12 cellular contexts compared by ENCODE assay signal in genomic region chr5:142446131-142446959, GRCh38.
DNase-seq lines count a peak whose midpoint lies in the region; ATAC-seq, FAIRE-seq and TF ChIP-seq lines count a peak whose summit lies in the region.
"Had no signal": no experiment of that assay in that cellular context is flagged by ENCODE, and none has a peak within 500 bp of the region (broad histone marks: within the 10 kb centered on the region; RNA-seq: fewer than 3 reads in every experiment).

No MANE protein-coding gene starts in this region.

- no peak overlapping the region for H3K9ac ChIP-seq in H1 (replicated peaks in 1 of 4; ENCODE audit: extremely low read depth in 1 of 4, low read depth in 3 of 4, low read length in 3 of 4)
- H3K9ac ChIP-seq: BLaER1 had no signal

- no peak overlapping the region for H3K27ac ChIP-seq in H1 (ENCODE audit: low read depth, low read length)
- H3K27ac ChIP-seq in mesodermal cell (ENCODE audit: low read depth, low read length, severe bottlenecking) = peak overlapping the region; percentile 93
- H3K27ac ChIP-seq in CD8-positive, alpha-beta T cell (ENCODE audit: low read depth, low read length) = no peak overlapping the region
- H3K27ac ChIP-seq: BLaER1, neutrophil had no signal

- ATAC-seq in esophagus mucosa (no peak), HG03378 (IDR thresholded peaks at IDR 0.05; ENCODE audit: unreplicated experiment) (no peak)
- ATAC-seq in CD8-positive, alpha-beta T cell = no peak

- no peaks in the 10 kb centered on the region for H3K9me3 ChIP-seq in H1 (ENCODE audit: insufficient read depth in 2 of 2, low read depth in 1 of 2, low read length in 1 of 2)
- H3K9me3 ChIP-seq in mesodermal cell (ENCODE audit: control insufficient read depth, low read length) = peaks cover 13% of the 10 kb centered on the region
- H3K9me3 ChIP-seq in CD8-positive, alpha-beta T cell (ENCODE audit: low read length) = no peaks in the 10 kb centered on the region
- H3K9me3 ChIP-seq: neutrophil had no signal

- intact Hi-C loops in CD8-positive, alpha-beta T cell (cut with DNase I, micrococcal nuclease) = loop anchor here in 1 of 2 experiments (10.0 kb wide), 1 partner anchor 292 kb away; no protein-coding TSS in a partner anchor

- H3K9me3 Mint-ChIP-seq in CD8-positive, alpha-beta T cell = peaks cover 15% of the 10 kb centered on the region

- H3K4me3 ChIP-seq in H1 (ENCODE audit: extremely low read depth in 1 of 4, insufficient read depth in 2 of 4, low read depth in 3 of 4, low read length in 4 of 4) = no peak overlapping the region
- no peak overlapping the region for H3K4me3 ChIP-seq in mesodermal cell (ENCODE audit: extremely low read depth, insufficient read depth, low read length, poor library complexity, severe bottlenecking)
- H3K4me3 ChIP-seq in CD8-positive, alpha-beta T cell (ENCODE audit: low read depth, low read length) = no peak overlapping the region
- H3K4me3 ChIP-seq: BLaER1 had no signal

- peaks cover 0 to 5% (median under 1%) of the 10 kb centered on the region in 4 experiments; a peak in 2 of 7 replicates for H3K4me1 ChIP-seq in H1 (replicated peaks in 1 of 4; ENCODE audit: control insufficient read depth in 3 of 4, insufficient read depth in 4 of 4, low read length in 3 of 4)
- H3K4me1 ChIP-seq in mesodermal cell (ENCODE audit: control insufficient read depth, insufficient read depth, low read length, poor library complexity, severe bottlenecking) = peaks cover 20% of the 10 kb centered on the region
- peaks cover 9% of the 10 kb centered on the region for H3K4me1 ChIP-seq in CD8-positive, alpha-beta T cell (ENCODE audit: insufficient read depth, low read length)

- TF ChIP-seq POLR2A in H1 (IDR thresholded peaks at IDR 0.05; ENCODE audit: control extremely low read depth in 1 of 2, low read depth in 2 of 2, low read length in 2 of 2) = no peak

- no peak overlapping the region for H4K5ac ChIP-seq in H1 (ENCODE audit: insufficient read length, low read depth, low read length)

- no peak overlapping the region for H2AK5ac ChIP-seq in H1 (ENCODE audit: low read depth, low read length)

- H4K20me1 ChIP-seq in H1 (replicated peaks in 1 of 2; ENCODE audit: control insufficient read depth in 1 of 2, insufficient read depth in 2 of 2, low read length in 2 of 2) = no peaks in the 10 kb centered on the region
- H4K20me1 ChIP-seq: BLaER1 had no signal

- no peak overlapping the region for H4K91ac ChIP-seq in H1 (replicated peaks; ENCODE audit: insufficient read length, low read length)

- TF ChIP-seq EP300 in H1 (IDR thresholded peaks at IDR 0.05; ENCODE audit: borderline replicate concordance in 1 of 2, low read depth in 2 of 2, low read length in 2 of 2) = no peak

- peaks cover 12% of the 10 kb centered on the region for H3K27me3 Mint-ChIP-seq in CD8-positive, alpha-beta T cell (ENCODE audit: low read depth)

- DNase-seq in AG08395 (ENCODE audit: low spot score) (peak; percentile 49), NCI-H226 (peak; percentile 86), H1 (ENCODE audit: low read depth in 1 of 2, low spot score in 2 of 2) (no peak)
- no peak for DNase-seq in activated CD8-positive, alpha-beta memory T cell treated with anti-CD3 and anti-CD28 coated beads, Interleukin-2, amount 50 U/mL, for 4 hours
- no peak for DNase-seq in CD8-positive, alpha-beta T cell
- DNase-seq: NCI-H510A treated with DMSO at 0.1 percent for 48 hours had no signal

- H2BK15ac ChIP-seq in H1 (ENCODE audit: low read length) = no peak overlapping the region

- H3K36me3 ChIP-seq in H1 (ENCODE audit: control insufficient read depth in 2 of 4, insufficient read depth in 4 of 4, low read length in 3 of 4) (no peaks in the 10 kb centered on the region), mesodermal cell (ENCODE audit: control insufficient read depth, insufficient read depth, low read length) (no peaks in the 10 kb centered on the region)
- H3K36me3 ChIP-seq in CD8-positive, alpha-beta T cell (ENCODE audit: insufficient read depth, low read length) = no peaks in the 10 kb centered on the region
- H3K36me3 ChIP-seq: BLaER1, neutrophil had no signal

- no peak overlapping the region for H2BK20ac ChIP-seq in H1 (ENCODE audit: low read length)

- H2BK120ac ChIP-seq in H1 (replicated peaks; ENCODE audit: low read depth, low read length) = no peak overlapping the region

- H2AFZ ChIP-seq in H1 (ENCODE audit: low read length) = no peak overlapping the region

- H3K27ac Mint-ChIP-seq in CD8-positive, alpha-beta T cell = no peak overlapping the region

- FAIRE-seq in H1 (lab: Jason Lieb, UNC) = no peak
- FAIRE-seq: TTC549 had no signal

- H3K4me1 Mint-ChIP-seq in CD8-positive, alpha-beta T cell (ENCODE audit: low read depth) = peaks cover 9% of the 10 kb centered on the region

- no peaks in the 10 kb centered on the region for H3K36me3 Mint-ChIP-seq in CD8-positive, alpha-beta T cell

- H2BK5ac ChIP-seq in H1 (ENCODE audit: low read depth, low read length) = no peak overlapping the region

- H3K27me3 ChIP-seq in H1 (replicated peaks in 1 of 4; ENCODE audit: control insufficient read depth in 3 of 4, extremely low read depth in 1 of 4, insufficient read depth in 3 of 4, low read length in 3 of 4) = no peaks in the 10 kb centered on the region
- no peaks in the 10 kb centered on the region for H3K27me3 ChIP-seq in CD8-positive, alpha-beta T cell (ENCODE audit: insufficient read depth, low read length)
- H3K27me3 ChIP-seq: BLaER1, neutrophil had no signal

- WGBS in H1 (ENCODE audit: extremely low coverage in 1 of 2, insufficient coverage in 1 of 2, insufficient read length in 1 of 2, insufficient replicate concordance in 2 of 2, low coverage in 1 of 2, low lambda C conversion rate in 2 of 2, missing lambda C conversion rate in 1 of 2), 2 experiments = 82 to 100% methylated on average over 1 to 5 of the region's 5 CpGs
- WGBS in mesodermal cell (ENCODE audit: insufficient coverage in 2 of 2), 2 experiments = 100% methylated on average over 1 of the region's 5 CpGs; no CpG with 5 or more reads in 1 of the 2 experiments

- CTCF ChIA-PET in H1 (lab: Charles Lee; ENCODE audit: partially characterized antibody) = interaction anchor here (0.7 to 1.2 kb wide), 2 partner anchors 13 to 119 kb away, joined by 3 read pairs; no protein-coding TSS in a partner anchor
- CTCF ChIA-PET in CD8-positive, alpha-beta T cell (lab: Charles Lee) = interaction anchor here (0.7 kb wide), 1 partner anchor 103 kb away, joined by 3 read pairs; no protein-coding TSS in a partner anchor

- TF ChIP-seq CTCF in H1 (IDR thresholded peaks at IDR 0.05; ENCODE audit: control extremely low read depth in 1 of 3, insufficient read depth in 1 of 3, low read depth in 1 of 3, low read length in 3 of 3) = no peak
- TF ChIP-seq CTCF in CD8-positive, alpha-beta T cell (IDR thresholded peaks at IDR 0.05) = no peak

- no peaks in the 10 kb centered on the region; the same call in 1 of the 2 replicates for H3K23me2 ChIP-seq in H1 (ENCODE audit: low read depth, low read length)

- H3K79me2 ChIP-seq in H1 (ENCODE audit: control insufficient read depth in 1 of 2, insufficient read depth in 2 of 2, low read length in 2 of 2) = no peaks in the 10 kb centered on the region

- H4K8ac ChIP-seq in H1 (ENCODE audit: extremely low read depth, insufficient read depth, low read length) = no peak overlapping the region

- TF ChIP-seq RAD21 in H1 (IDR thresholded peaks at IDR 0.05 in 1 of 2, conservative IDR thresholded peaks at IDR 0.05 in 1 of 2; ENCODE audit: low read depth in 2 of 2, low read length in 2 of 2) = no peak

- no peak overlapping the region for H2BK12ac ChIP-seq in H1 (ENCODE audit: low read depth, low read length)

- no peak overlapping the region for H3K18ac ChIP-seq in H1 (ENCODE audit: extremely low read depth, low read length)

- no peak overlapping the region for H3K4me3 Mint-ChIP-seq in CD8-positive, alpha-beta T cell

- POLR2A ChIA-PET in H1 (lab: Charles Lee; ENCODE audit: partially characterized antibody) = interaction anchor here (0.6 kb wide), 1 partner anchor 24 kb away, joined by 3 read pairs; no protein-coding TSS in a partner anchor
- POLR2A ChIA-PET in CD8-positive, alpha-beta T cell (lab: Charles Lee) = no interaction called here

- H3K23ac ChIP-seq in H1 (ENCODE audit: insufficient read length) = no peak overlapping the region

- H3K14ac ChIP-seq in H1 (ENCODE audit: insufficient read length) = no peak overlapping the region

- no peak overlapping the region for H3K4ac ChIP-seq in H1 (replicated peaks; ENCODE audit: insufficient read length, low read depth, low read length)

- no peak overlapping the region for H3K56ac ChIP-seq in H1 (replicated peaks; ENCODE audit: insufficient read length, low read depth, low read length)

- no peaks in the 10 kb centered on the region for H3K79me1 ChIP-seq in H1 (ENCODE audit: low read depth, low read length)

- H3K4me2 ChIP-seq in H1 (ENCODE audit: insufficient read depth in 1 of 2, low read depth in 2 of 2, low read length in 2 of 2) = no peak overlapping the region
- H3K4me2 ChIP-seq: BLaER1 had no signal

TF ChIP-seq in H1, 55 proteins besides CTCF, POLR2A, EP300 and RAD21:
- TF ChIP-seq SIX5 (IDR thresholded peaks at IDR 0.05; ENCODE audit: low read depth, low read length) (no peak), SRF (IDR thresholded peaks at IDR 0.05; ENCODE audit: low read depth, low read length) (peak; percentile 60; the same call in 1 of the 2 replicates)
TF ChIP-seq in H1: peak in this region for 1.

Comparison
In these comparisons a context has a peak if more than half of its experiments do, and no peak if none do; other contexts are left out.
1. DNase-seq: peak in AG08395 (single experiment) and NCI-H226 (single experiment); none in H1 (0 of 2), activated CD8-positive, alpha-beta memory T cell treated with anti-CD3 and anti-CD28 coated beads, Interleukin-2, amount 50 U/mL, for 4 hours (single experiment) and CD8-positive, alpha-beta T cell (0 of 7).